In the genomic region with DNA sequence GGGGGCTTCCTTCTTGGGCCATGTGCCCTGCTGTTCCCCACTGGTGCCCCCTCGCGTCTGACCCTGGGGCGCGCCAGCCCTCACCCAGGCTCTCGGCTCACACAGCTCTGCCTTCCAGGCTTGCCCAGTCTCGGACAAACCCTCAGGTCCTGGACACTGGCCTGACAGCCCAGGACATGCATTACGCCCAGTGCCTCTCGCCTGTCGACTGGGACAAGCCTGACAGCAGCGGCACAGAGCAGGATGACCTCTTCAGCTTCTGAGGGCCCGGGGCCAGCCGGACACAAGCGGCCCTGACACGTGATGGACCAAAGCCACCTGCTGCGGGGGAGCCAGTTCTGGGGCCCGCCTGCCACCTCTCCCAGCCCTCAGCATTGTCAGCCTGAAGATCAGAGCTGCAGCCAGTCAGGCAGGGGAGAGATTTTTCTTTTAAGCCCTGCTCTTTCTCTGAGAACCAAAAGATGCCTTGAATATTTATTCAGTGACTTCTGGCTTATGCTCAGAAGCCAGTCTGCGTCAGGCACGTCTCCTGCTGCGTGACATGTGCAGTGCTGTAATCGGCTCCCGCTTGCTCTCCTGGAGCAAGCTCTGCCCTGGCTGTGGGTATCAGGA, we compare ENCODE assay signal across 8 cellular contexts. TPM values are rescaled to one million over a fixed set of nuclear protein-coding genes. Genes with fewer than 3 reads are reported as not detected.
DNase-seq lines count a peak whose midpoint lies in the region; ATAC-seq and TF ChIP-seq lines count a peak whose summit lies in the region.

No MANE protein-coding gene starts in this region.

- intact Hi-C loops in prostate gland (cut with DNase I), result no loop called here

- 33 to 45% methylated on average over 21 of the region's 21 CpGs for WGBS in esophagus, 2 donors
- 11% methylated on average over 21 of the region's 21 CpGs for WGBS in prostate gland

- H3K9me3 ChIP-seq in esophagus (ENCODE audit: control insufficient read depth in 2 of 2, insufficient read depth in 1 of 2, low read depth in 1 of 2, low read length in 1 of 2) (no peaks in the 10 kb centered on the region), prostate gland (no peaks in the 10 kb centered on the region)

- peaks cover 0 to 17% of the 10 kb centered on the region in 2 donors for H3K36me3 ChIP-seq in esophagus (ENCODE audit: control insufficient read depth in 2 of 2, insufficient read depth in 2 of 2, low read length in 1 of 2)
- no peaks in the 10 kb centered on the region for H3K36me3 ChIP-seq in prostate gland

- peak overlapping the region; percentile 85 for H3K27ac ChIP-seq in esophagus (ENCODE audit: low read depth in 2 of 2, low read length in 1 of 2)
- H3K27ac ChIP-seq in prostate gland, result peak overlapping the region; percentile 90 to 91

- peaks cover 39% of the 10 kb centered on the region for H3K36me3 Mint-ChIP-seq in T-cell

- peak in 1 of 4 experiments; percentile 17 for TF ChIP-seq CTCF in prostate gland (IDR thresholded peaks at IDR 0.05)

- CTCF ChIA-PET in T-cell (lab: Charles Lee), result interaction anchor here (0.6 to 2.2 kb wide), 9 partner anchors 10 to 1124 kb away, joined by 3 to 10 read pairs (median 4); partner anchors contain the start of gene SELENON (in 1 of the 2)

- no peaks in the 10 kb centered on the region for H3K9me3 Mint-ChIP-seq in T-cell

- peak in 1 of 4 experiments; percentile 33 for ATAC-seq in T-cell (replicated peaks in 1 of 4)
- ATAC-seq in HG03139 (IDR thresholded peaks at IDR 0.05; ENCODE audit: unreplicated experiment), result no peak
- no peak for ATAC-seq in HG02610 (IDR thresholded peaks at IDR 0.05; ENCODE audit: unreplicated experiment)

- no peak overlapping the region for H3K4me3 ChIP-seq in esophagus (ENCODE audit: low read depth in 1 of 2, low read length in 2 of 2)
- no peak overlapping the region for H3K4me3 ChIP-seq in prostate gland

- peaks cover 76 to 91% (median 80%) of the 10 kb centered on the region in 3 donors for H3K4me1 Mint-ChIP-seq in T-cell

- DNase-seq in ELF-1 (ENCODE audit: low read depth, low spot score), result peak; percentile 36
- DNase-seq in T-cell, result peak in 25 of 34 experiments; percentile 29 to 72 (median 44)
- peak; percentile 59 for DNase-seq in prostate gland (ENCODE audit: low spot score)
- DNase-seq in NCI-H146 treated with DMSO at 0.1 percent for 48 hours (lab: John Stamatoyannopoulos, UW; ENCODE audit: unreplicated experiment), result no peak
- no peak for DNase-seq in DMS114 treated with DMSO at 0.1 percent for 48 hours (lab: John Stamatoyannopoulos, UW; ENCODE audit: unreplicated experiment)

- peak overlapping the region; percentile 95 to 99 (median 98) for H3K4me3 Mint-ChIP-seq in T-cell

- no peaks in the 10 kb centered on the region for H3K27me3 ChIP-seq in esophagus (ENCODE audit: control insufficient read depth in 1 of 2, insufficient read depth in 2 of 2, low read length in 2 of 2)
- H3K27me3 ChIP-seq in prostate gland (replicated peaks; ENCODE audit: insufficient read depth), result no peaks in the 10 kb centered on the region

- no peak for TF ChIP-seq POLR2A in prostate gland (IDR thresholded peaks at IDR 0.05)

- peak overlapping the region; percentile 91 to 97 for H3K27ac Mint-ChIP-seq in T-cell

- POLR2A ChIA-PET in T-cell (lab: Charles Lee), result interaction anchor here in 1 of 2 donors (0.8 kb wide), 1 partner anchor 16 kb away, joined by 3 read pairs; no protein-coding TSS in a partner anchor

- H3K27me3 Mint-ChIP-seq in T-cell, result no peaks in the 10 kb centered on the region

- H3K4me1 ChIP-seq in esophagus (ENCODE audit: control insufficient read depth in 2 of 2, insufficient read depth in 2 of 2, low read length in 1 of 2), result peaks cover 3 to 24% of the 10 kb centered on the region in 2 donors
- peaks cover 47% of the 10 kb centered on the region for H3K4me1 ChIP-seq in prostate gland (replicated peaks)

RNA-seq across cellular contexts. Expression of gene LDLRAP1, which starts 23.4 kb away (rescaled TPM):
- total RNA-seq in T-cell (100 to 1,000 TPM; 143 to 298 (median 222) TPM), prostate gland (10 to 100 TPM; 37.8 to 56.3 TPM)
- 10 to 100 TPM; 11.0 to 12.5 TPM for polyA plus RNA-seq in esophagus

RNA-seq across cellular contexts. Expression of gene MAN1C1, which starts 49.8 kb away (rescaled TPM):
- 10 to 100 TPM; 57.5 to 90.5 (median 65.5) TPM for total RNA-seq in T-cell
- polyA plus RNA-seq in esophagus, result 1 to 10 TPM; 2.4 to 3.7 TPM
- 10 to 100 TPM; 22.8 to 34.4 TPM for total RNA-seq in prostate gland

Comparison
In these comparisons a context has a peak if more than half of its experiments do, and no peak if none do; other contexts are left out.
1. DNase-seq: peak in ELF-1 (single experiment), T-cell (25 of 34) and prostate gland (single experiment); none in NCI-H146 treated with DMSO at 0.1 percent for 48 hours (single experiment) and DMS114 treated with DMSO at 0.1 percent for 48 hours (single experiment).